ENCODE assay signal across 18 cellular contexts in the genomic region with DNA sequence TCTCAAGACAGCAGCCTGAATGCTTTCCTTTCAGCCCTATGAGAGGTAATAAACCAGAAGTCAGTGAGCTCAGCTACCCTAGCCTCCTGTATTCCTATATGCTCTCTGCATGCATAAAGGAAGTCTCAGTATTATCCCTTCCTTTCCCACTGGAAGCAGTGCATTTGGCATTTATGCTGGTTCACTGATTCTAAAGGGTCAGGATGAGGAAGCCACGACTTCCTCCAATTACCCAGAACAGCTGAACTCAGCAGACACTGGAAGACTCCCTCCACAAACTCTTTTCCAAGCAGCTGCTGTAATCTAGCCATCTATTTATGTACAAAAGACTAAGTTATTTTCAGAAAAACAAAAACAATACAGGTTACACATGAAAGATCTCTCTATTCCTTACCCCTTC.
DNase-seq lines count a peak whose midpoint lies in the region; ATAC-seq and TF ChIP-seq lines count a peak whose summit lies in the region.
"Had no signal": no experiment of that assay in that cellular context is flagged by ENCODE, and none has a peak within 500 bp of the region (broad histone marks: within the 10 kb centered on the region; RNA-seq: fewer than 3 reads in every experiment).

No MANE protein-coding gene starts in this region.

- no peaks in the 10 kb centered on the region for H3K9me3 Mint-ChIP-seq in GM23338
- H3K9me3 Mint-ChIP-seq in stimulated activated memory B cell treated with anti-CD40 and anti-IgM and Interleukin-4, amounts not matched to agents 10 μg/mL and 1 μg/mL and 100 μg/mL, for 72 hours: no peaks in the 10 kb centered on the region

- H3K4me2 ChIP-seq in GM23338: no peak overlapping the region

- H4K20me1 ChIP-seq in GM23338 (replicated peaks; ENCODE audit: insufficient read depth): no peaks in the 10 kb centered on the region

- no peaks in the 10 kb centered on the region for H3K36me3 Mint-ChIP-seq in GM23338 (ENCODE audit: low read depth)
- H3K36me3 Mint-ChIP-seq in stimulated activated memory B cell treated with anti-CD40 and anti-IgM and Interleukin-4, amounts not matched to agents 10 μg/mL and 1 μg/mL and 100 μg/mL, for 72 hours: no peaks in the 10 kb centered on the region
- H3K36me3 Mint-ChIP-seq: CD4-positive, alpha-beta memory T cell had no signal

- WGBS in right lobe of liver (ENCODE audit: insufficient coverage, low coverage, low lambda C conversion rate, missing lambda C conversion rate): 9% methylated on average over 1 of the region's 1 CpG

- no peaks in the 10 kb centered on the region for H3K27me3 ChIP-seq in GM23338 (ENCODE audit: insufficient read depth)
- no peaks in the 10 kb centered on the region for H3K27me3 ChIP-seq in right lobe of liver

- ATAC-seq in GM23338 (no peak), right lobe of liver (peak; percentile 66 to 85 (median 76)), GM19395 (IDR thresholded peaks at IDR 0.05; ENCODE audit: unreplicated experiment) (no peak)
- ATAC-seq in stimulated activated memory B cell treated with anti-CD40 and anti-IgM and Interleukin-4, amounts not matched to agents 10 μg/mL and 1 μg/mL and 100 μg/mL, for 72 hours: no peak
- ATAC-seq: GM12878, K562 had no signal

- TF ChIP-seq POLR2A in right lobe of liver (IDR thresholded peaks at IDR 0.05): no peak

- H3K4me3 ChIP-seq in GM23338 (no peak overlapping the region), SK-N-MC (no peak overlapping the region), right lobe of liver (no peak overlapping the region)
- H3K4me3 ChIP-seq: GM12878, GM23248, K562 had no signal

- H3K4me1 ChIP-seq in GM23338 (ENCODE audit: insufficient read depth): peaks cover 5% of the 10 kb centered on the region; the same call in 1 of the 2 replicates
- H3K4me1 ChIP-seq in right lobe of liver: no peaks in the 10 kb centered on the region

- H2AFZ ChIP-seq in GM23338: peak overlapping the region; percentile 56; the same call in 1 of the 2 replicates
- H2AFZ ChIP-seq: GM23248 had no signal

- no peaks in the 10 kb centered on the region for H3K79me2 ChIP-seq in GM23338 (replicated peaks; ENCODE audit: insufficient read depth)

- intact Hi-C loops in right lobe of liver (cut with DNase I): no loop called here
- intact Hi-C loops in posterior vena cava (cut with DNase I): no loop called here

- H3F3A ChIP-seq in GM23338 (replicated peaks; ENCODE audit: low read depth): no peaks in the 10 kb centered on the region

- no peaks in the 10 kb centered on the region for H3K9me2 ChIP-seq in GM23338 (ENCODE audit: insufficient read depth)

- no peak for TF ChIP-seq CTCF in GM23338 (conservative IDR thresholded peaks at IDR 0.05; ENCODE audit: low read depth in 2 of 2)
- no peak for TF ChIP-seq CTCF in right lobe of liver (IDR thresholded peaks at IDR 0.05)

- DNase-seq in A172 (ENCODE audit: low spot score) (peak; percentile 4), GM23338 (ENCODE audit: low spot score) (no peak), SK-N-MC (ENCODE audit: low read depth, low spot score) (peak; percentile 16), right lobe of liver (no peak), posterior vena cava (ENCODE audit: low spot score) (no peak), kidney glomerular epithelial cell (lab: John Stamatoyannopoulos, UW) (no peak)
- DNase-seq: CD4-positive, alpha-beta memory T cell; GDM1; GM23248; NCI-H1092 treated with DMSO at 0.1 percent for 48 hours; NCI-H526 treated with DMSO at 0.1 percent for 48 hours; NK-92 treated with Interleukin-12 subunit alpha and Interleukin-12 subunit beta, amount 100 ng/mL, for 24 hours had no signal

- no peak overlapping the region for H3K9ac ChIP-seq in SK-N-MC (ENCODE audit: insufficient read length)
- H3K9ac ChIP-seq: GM23248 had no signal

- H3K27ac ChIP-seq in GM23338 (ENCODE audit: low read depth): no peak overlapping the region
- H3K27ac ChIP-seq in SK-N-MC: no peak overlapping the region
- H3K27ac ChIP-seq in right lobe of liver: no peak overlapping the region
- H3K27ac ChIP-seq: GM23248, RWPE1 had no signal

- H3K36me3 ChIP-seq in GM23338 (ENCODE audit: insufficient read depth) (no peaks in the 10 kb centered on the region), SK-N-MC (ENCODE audit: insufficient read depth, low read length) (no peaks in the 10 kb centered on the region), right lobe of liver (no peaks in the 10 kb centered on the region)

- H3K4me1 Mint-ChIP-seq in GM23338: peaks cover 14% of the 10 kb centered on the region
- H3K4me1 Mint-ChIP-seq in stimulated activated memory B cell treated with anti-CD40 and anti-IgM and Interleukin-4, amounts not matched to agents 10 μg/mL and 1 μg/mL and 100 μg/mL, for 72 hours: no peaks in the 10 kb centered on the region
- H3K4me1 Mint-ChIP-seq: B cell; CD4-positive, alpha-beta memory T cell had no signal

- no peaks in the 10 kb centered on the region for H3K9me3 ChIP-seq in SK-N-MC (ENCODE audit: low read depth, low read length)
- H3K9me3 ChIP-seq in right lobe of liver: no peaks in the 10 kb centered on the region

- H3K27ac Mint-ChIP-seq in GM23338: peak overlapping the region; percentile 1; the same call in 1 of the 2 replicates
- H3K27ac Mint-ChIP-seq in stimulated activated memory B cell treated with anti-CD40 and anti-IgM and Interleukin-4, amounts not matched to agents 10 μg/mL and 1 μg/mL and 100 μg/mL, for 72 hours: no peak overlapping the region
- H3K27ac Mint-ChIP-seq: B cell; CD4-positive, alpha-beta memory T cell had no signal

- H3K27me3 Mint-ChIP-seq in GM23338 (ENCODE audit: insufficient read depth, low read depth, poor library complexity): peaks cover 2% of the 10 kb centered on the region
- H3K27me3 Mint-ChIP-seq in stimulated activated memory B cell treated with anti-CD40 and anti-IgM and Interleukin-4, amounts not matched to agents 10 μg/mL and 1 μg/mL and 100 μg/mL, for 72 hours: no peaks in the 10 kb centered on the region
- H3K27me3 Mint-ChIP-seq: B cell; CD4-positive, alpha-beta memory T cell had no signal

- H3K4me3 Mint-ChIP-seq in GM23338: no peak overlapping the region
- no peak overlapping the region for H3K4me3 Mint-ChIP-seq in stimulated activated memory B cell treated with anti-CD40 and anti-IgM and Interleukin-4, amounts not matched to agents 10 μg/mL and 1 μg/mL and 100 μg/mL, for 72 hours
- H3K4me3 Mint-ChIP-seq: B cell; CD4-positive, alpha-beta memory T cell had no signal

TF ChIP-seq in GM23338, 12 proteins besides CTCF, POLR2A, EP300 and RAD21 (continues in another document):
- TF ChIP-seq JUNB (IDR thresholded peaks at IDR 0.05; ENCODE audit: unreplicated experiment): no peak
- TF ChIP-seq, protein P1, sequence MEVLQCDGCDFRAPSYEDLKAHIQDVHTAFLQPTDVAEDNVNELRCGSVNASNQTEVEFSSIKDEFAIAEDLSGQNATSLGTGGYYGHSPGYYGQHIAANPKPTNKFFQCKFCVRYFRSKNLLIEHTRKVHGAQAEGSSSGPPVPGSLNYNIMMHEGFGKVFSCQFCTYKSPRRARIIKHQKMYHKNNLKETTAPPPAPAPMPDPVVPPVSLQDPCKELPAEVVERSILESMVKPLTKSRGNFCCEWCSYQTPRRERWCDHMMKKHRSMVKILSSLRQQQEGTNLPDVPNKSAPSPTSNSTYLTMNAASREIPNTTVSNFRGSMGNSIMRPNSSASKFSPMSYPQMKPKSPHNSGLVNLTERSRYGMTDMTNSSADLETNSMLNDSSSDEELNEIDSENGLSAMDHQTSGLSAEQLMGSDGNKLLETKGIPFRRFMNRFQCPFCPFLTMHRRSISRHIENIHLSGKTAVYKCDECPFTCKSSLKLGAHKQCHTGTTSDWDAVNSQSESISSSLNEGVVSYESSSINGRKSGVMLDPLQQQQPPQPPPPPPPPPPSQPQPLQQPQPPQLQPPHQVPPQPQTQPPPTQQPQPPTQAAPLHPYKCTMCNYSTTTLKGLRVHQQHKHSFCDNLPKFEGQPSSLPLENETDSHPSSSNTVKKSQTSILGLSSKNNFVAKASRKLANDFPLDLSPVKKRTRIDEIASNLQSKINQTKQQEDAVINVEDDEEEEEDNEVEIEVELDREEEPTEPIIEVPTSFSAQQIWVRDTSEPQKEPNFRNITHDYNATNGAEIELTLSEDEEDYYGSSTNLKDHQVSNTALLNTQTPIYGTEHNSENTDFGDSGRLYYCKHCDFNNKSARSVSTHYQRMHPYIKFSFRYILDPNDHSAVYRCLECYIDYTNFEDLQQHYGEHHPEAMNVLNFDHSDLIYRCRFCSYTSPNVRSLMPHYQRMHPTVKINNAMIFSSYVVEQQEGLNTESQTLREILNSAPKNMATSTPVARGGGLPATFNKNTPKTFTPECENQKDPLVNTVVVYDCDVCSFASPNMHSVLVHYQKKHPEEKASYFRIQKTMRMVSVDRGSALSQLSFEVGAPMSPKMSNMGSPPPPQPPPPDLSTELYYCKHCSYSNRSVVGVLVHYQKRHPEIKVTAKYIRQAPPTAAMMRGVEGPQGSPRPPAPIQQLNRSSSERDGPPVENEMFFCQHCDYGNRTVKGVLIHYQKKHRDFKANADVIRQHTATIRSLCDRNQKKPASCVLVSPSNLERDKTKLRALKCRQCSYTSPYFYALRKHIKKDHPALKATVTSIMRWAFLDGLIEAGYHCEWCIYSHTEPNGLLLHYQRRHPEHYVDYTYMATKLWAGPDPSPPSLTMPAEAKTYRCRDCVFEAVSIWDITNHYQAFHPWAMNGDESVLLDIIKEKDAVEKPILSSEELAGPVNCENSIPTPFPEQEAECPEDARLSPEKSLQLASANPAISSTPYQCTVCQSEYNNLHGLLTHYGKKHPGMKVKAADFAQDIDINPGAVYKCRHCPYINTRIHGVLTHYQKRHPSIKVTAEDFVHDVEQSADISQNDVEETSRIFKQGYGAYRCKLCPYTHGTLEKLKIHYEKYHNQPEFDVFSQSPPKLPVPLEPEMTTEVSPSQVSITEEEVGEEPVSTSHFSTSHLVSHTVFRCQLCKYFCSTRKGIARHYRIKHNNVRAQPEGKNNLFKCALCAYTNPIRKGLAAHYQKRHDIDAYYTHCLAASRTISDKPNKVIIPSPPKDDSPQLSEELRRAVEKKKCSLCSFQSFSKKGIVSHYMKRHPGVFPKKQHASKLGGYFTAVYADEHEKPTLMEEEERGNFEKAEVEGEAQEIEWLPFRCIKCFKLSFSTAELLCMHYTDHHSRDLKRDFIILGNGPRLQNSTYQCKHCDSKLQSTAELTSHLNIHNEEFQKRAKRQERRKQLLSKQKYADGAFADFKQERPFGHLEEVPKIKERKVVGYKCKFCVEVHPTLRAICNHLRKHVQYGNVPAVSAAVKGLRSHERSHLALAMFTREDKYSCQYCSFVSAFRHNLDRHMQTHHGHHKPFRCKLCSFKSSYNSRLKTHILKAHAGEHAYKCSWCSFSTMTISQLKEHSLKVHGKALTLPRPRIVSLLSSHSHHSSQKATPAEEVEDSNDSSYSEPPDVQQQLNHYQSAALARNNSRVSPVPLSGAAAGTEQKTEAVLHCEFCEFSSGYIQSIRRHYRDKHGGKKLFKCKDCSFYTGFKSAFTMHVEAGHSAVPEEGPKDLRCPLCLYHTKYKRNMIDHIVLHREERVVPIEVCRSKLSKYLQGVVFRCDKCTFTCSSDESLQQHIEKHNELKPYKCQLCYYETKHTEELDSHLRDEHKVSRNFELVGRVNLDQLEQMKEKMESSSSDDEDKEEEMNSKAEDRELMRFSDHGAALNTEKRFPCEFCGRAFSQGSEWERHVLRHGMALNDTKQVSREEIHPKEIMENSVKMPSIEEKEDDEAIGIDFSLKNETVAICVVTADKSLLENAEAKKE (CRISPR knock-in tag; IDR thresholded peaks at IDR 0.05): no peak

Comparison
In these comparisons a context has a peak if more than half of its experiments do, and no peak if none do; other contexts are left out.
1. DNase-seq: peak in A172 (single experiment) and SK-N-MC (single experiment); none in GM23338 (single experiment), right lobe of liver (0 of 3), posterior vena cava (single experiment) and kidney glomerular epithelial cell (single experiment).
2. ATAC-seq: peak in right lobe of liver (4 of 4); none in GM23338 (single experiment), GM19395 (single experiment) and stimulated activated memory B cell treated with anti-CD40 and anti-IgM and Interleukin-4, amounts not matched to agents 10 μg/mL and 1 μg/mL and 100 μg/mL, for 72 hours (single experiment).